8 cellular contexts compared by ENCODE assay signal in genomic region chr20:23049933-23050838, GRCh38. TPM values are rescaled to one million over a fixed set of nuclear protein-coding genes. Genes with fewer than 3 reads are reported as not detected.
DNase-seq lines count a peak whose midpoint lies in the region; ATAC-seq and TF ChIP-seq lines count a peak whose summit lies in the region.

No MANE protein-coding gene starts in this region.

- H2AFZ ChIP-seq in neural cell (ENCODE audit: low read depth, low read length) = no peak overlapping the region

- H3K9me3 ChIP-seq in BLaER1 (no peaks in the 10 kb centered on the region), NT2/D1 (ENCODE audit: insufficient read depth, low read length) (no peaks in the 10 kb centered on the region), neural cell (ENCODE audit: low read length) (no peaks in the 10 kb centered on the region)

- no peaks in the 10 kb centered on the region for H3K9me3 Mint-ChIP-seq in stimulated activated effector memory CD8-positive, alpha-beta T cell treated with anti-CD3 and anti-CD28 coated beads, Interleukin-12 subunit alpha, Interleukin-12 subunit beta, amount 100 ng/mL, for 72 hours

- H3F3A ChIP-seq in neural cell (ENCODE audit: insufficient read depth, low read length, poor library complexity, severe bottlenecking) = no peaks in the 10 kb centered on the region

- peaks cover 6% of the 10 kb centered on the region for H3K36me3 Mint-ChIP-seq in stimulated activated effector memory CD8-positive, alpha-beta T cell treated with anti-CD3 and anti-CD28 coated beads, Interleukin-12 subunit alpha, Interleukin-12 subunit beta, amount 100 ng/mL, for 72 hours

- TF ChIP-seq CTCF in neural cell (IDR thresholded peaks at IDR 0.05; ENCODE audit: poor library complexity, severe bottlenecking) = no peak

- H3K27me3 ChIP-seq in BLaER1 (peaks cover 63% of the 10 kb centered on the region), NT2/D1 (ENCODE audit: insufficient read depth, insufficient read length) (peaks cover 62% of the 10 kb centered on the region), neural cell (ENCODE audit: insufficient read depth, low read depth, low read length) (peaks cover 85% of the 10 kb centered on the region)

- H3K27ac ChIP-seq in BLaER1 (no peak overlapping the region), neural cell (ENCODE audit: low read length) (no peak overlapping the region)

- H3K79me2 ChIP-seq in neural cell (replicated peaks; ENCODE audit: insufficient read depth, low read length) = no peaks in the 10 kb centered on the region

- no peak for TF ChIP-seq RAD21 in neural cell (conservative IDR thresholded peaks at IDR 0.05)

- H3K27ac Mint-ChIP-seq in stimulated activated effector memory CD8-positive, alpha-beta T cell treated with anti-CD3 and anti-CD28 coated beads, Interleukin-12 subunit alpha, Interleukin-12 subunit beta, amount 100 ng/mL, for 72 hours = no peak overlapping the region

- no peak for DNase-seq in NT2/D1 (ENCODE audit: low read depth, low spot score)
- peak; percentile 50 for DNase-seq in fibroblast of peridontal ligament (ENCODE audit: extremely low read depth)
- no peak for DNase-seq in NCI-H82 treated with DMSO at 0.1 percent for 48 hours (lab: John Stamatoyannopoulos, UW; ENCODE audit: unreplicated experiment)
- DNase-seq in stimulated activated effector memory CD8-positive, alpha-beta T cell treated with anti-CD3 and anti-CD28 coated beads, Interleukin-12 subunit alpha, Interleukin-12 subunit beta, amount 100 ng/mL, for 72 hours (ENCODE audit: low spot score in 2 of 2) = no peak
- no peak for DNase-seq in OCI-M2 (lab: John Stamatoyannopoulos, UW; ENCODE audit: unreplicated experiment)

- H3K9me2 ChIP-seq in neural cell (ENCODE audit: insufficient read depth, low read length) = no peaks in the 10 kb centered on the region

- H4K20me1 ChIP-seq in BLaER1 = 0 out of 2 replicates have a peak, but pooled peaks cover 13% of the 10 kb centered on the region
- no peaks in the 10 kb centered on the region for H4K20me1 ChIP-seq in neural cell (ENCODE audit: insufficient read depth)

- peaks cover 5% of the 10 kb centered on the region for H3K4me1 Mint-ChIP-seq in stimulated activated effector memory CD8-positive, alpha-beta T cell treated with anti-CD3 and anti-CD28 coated beads, Interleukin-12 subunit alpha, Interleukin-12 subunit beta, amount 100 ng/mL, for 72 hours

- H3K4me3 Mint-ChIP-seq in stimulated activated effector memory CD8-positive, alpha-beta T cell treated with anti-CD3 and anti-CD28 coated beads, Interleukin-12 subunit alpha, Interleukin-12 subunit beta, amount 100 ng/mL, for 72 hours = no peak overlapping the region

- no peaks in the 10 kb centered on the region for H3K36me3 ChIP-seq in BLaER1
- H3K36me3 ChIP-seq in NT2/D1 (ENCODE audit: insufficient read depth, insufficient read length, low read length) = no peaks in the 10 kb centered on the region
- H3K36me3 ChIP-seq in neural cell (ENCODE audit: insufficient read depth, low read length) = no peaks in the 10 kb centered on the region

- no peak for TF ChIP-seq EP300 in neural cell (conservative IDR thresholded peaks at IDR 0.05; ENCODE audit: poor library complexity, severe bottlenecking)

- no peak for ATAC-seq in HG02759 (IDR thresholded peaks at IDR 0.05; ENCODE audit: unreplicated experiment)
- no peak for ATAC-seq in stimulated activated effector memory CD8-positive, alpha-beta T cell treated with anti-CD3 and anti-CD28 coated beads, Interleukin-12 subunit alpha, Interleukin-12 subunit beta, amount 100 ng/mL, for 72 hours

- H3K4me1 ChIP-seq in BLaER1 (peaks cover 36% of the 10 kb centered on the region), NT2/D1 (ENCODE audit: insufficient read depth, insufficient read length) (peaks cover 4% of the 10 kb centered on the region)

- peak overlapping the region; percentile 98 for H3K4me2 ChIP-seq in BLaER1
- peak overlapping the region; percentile 35 for H3K4me2 ChIP-seq in neural cell (ENCODE audit: low read length)

- H3K9ac ChIP-seq in BLaER1 (no peak overlapping the region), NT2/D1 (ENCODE audit: insufficient read length, low read depth) (no peak overlapping the region), neural cell (ENCODE audit: low read length) (no peak overlapping the region)

- H3K4me3 ChIP-seq in BLaER1 (peak overlapping the region; percentile 69), NT2/D1 (ENCODE audit: insufficient read length, low read depth) (peak overlapping the region; percentile 26), neural cell (ENCODE audit: low read length) (peak overlapping the region; percentile 66)

TF ChIP-seq in neural cell, 6 proteins besides CTCF, POLR2A, EP300 and RAD21:
- TF ChIP-seq REST (IDR thresholded peaks at IDR 0.05; ENCODE audit: borderline replicate concordance) = no peak
- TF ChIP-seq POLR2AphosphoS5 (IDR thresholded peaks at IDR 0.05) = no peak
- no peak for TF ChIP-seq TAF1 (IDR thresholded peaks at IDR 0.05; ENCODE audit: low read depth)
- TF ChIP-seq SMC3 (conservative IDR thresholded peaks at IDR 0.05; ENCODE audit: poor library complexity) = no peak
- peak; percentile 64 for TF ChIP-seq EZH2 (IDR thresholded peaks at IDR 0.05; ENCODE audit: borderline replicate concordance, insufficient read depth, low read length, poor library complexity, severe bottlenecking)
- no peak for TF ChIP-seq MXI1 (conservative IDR thresholded peaks at IDR 0.05; ENCODE audit: poor library complexity, severe bottlenecking)

RNA-seq across cellular contexts. Expression of gene THBD, which starts 0.7 kb away (rescaled TPM):
- not detected in 2 replicates for polyA plus RNA-seq in neural cell
- polyA minus RNA-seq in neural cell = not detected in 2 replicates

RNA-seq across cellular contexts. Expression of gene SSTR4, which starts 15.1 kb away (rescaled TPM):
- polyA plus RNA-seq in neural cell = not detected in 2 replicates
- polyA minus RNA-seq in neural cell = not detected in 2 replicates

RNA-seq across cellular contexts. Expression of gene CD93, which starts 35.9 kb away (rescaled TPM):
- polyA plus RNA-seq in neural cell = not detected in 2 replicates
- not detected in 2 replicates for polyA minus RNA-seq in neural cell
